15 cellular contexts compared by ENCODE assay signal in the genomic region with DNA sequence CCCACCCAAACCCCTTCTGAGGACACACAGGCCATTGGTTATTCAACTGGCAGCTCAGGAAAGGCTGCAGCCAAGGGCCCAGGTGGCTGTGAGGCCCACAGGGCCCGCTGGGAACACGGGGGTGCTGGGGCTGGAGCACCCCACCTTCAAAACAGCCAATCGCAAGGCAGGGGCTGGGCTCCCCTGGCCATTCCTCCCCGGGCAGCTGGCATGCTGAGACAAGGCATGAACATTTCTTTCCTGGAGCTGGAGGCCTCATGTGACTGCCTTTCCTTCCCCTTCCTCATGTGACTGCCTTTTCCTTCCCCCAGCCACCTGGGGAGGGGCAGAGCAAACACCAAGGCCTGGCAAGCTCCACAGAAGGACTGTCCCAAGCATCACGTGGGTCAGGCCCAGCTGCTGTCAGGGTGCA.
DNase-seq lines count a peak whose midpoint lies in the region; ATAC-seq, FAIRE-seq and TF ChIP-seq lines count a peak whose summit lies in the region.
"Had no signal": no experiment of that assay in that cellular context is flagged by ENCODE, and none has a peak within 500 bp of the region (broad histone marks: within the 10 kb centered on the region; RNA-seq: fewer than 3 reads in every experiment).

No MANE protein-coding gene starts in this region.

- H3K4me1 ChIP-seq in H1 (replicated peaks in 1 of 4; ENCODE audit: control insufficient read depth in 3 of 4, insufficient read depth in 4 of 4, low read length in 3 of 4) (peaks cover 2 to 36% (median 25%) of the 10 kb centered on the region in 4 experiments), mucosa of rectum (ENCODE audit: control insufficient read depth in 2 of 2, insufficient read depth in 2 of 2, low read length in 2 of 2) (peaks cover 22 to 36% of the 10 kb centered on the region in 2 donors), ascending aorta (no peaks in the 10 kb centered on the region)

- intact Hi-C loops in ascending aorta (cut with DNase I), result no loop called here

- CTCF ChIA-PET in H1 (lab: Charles Lee; ENCODE audit: partially characterized antibody), result interaction anchor here (0.8 to 2.9 kb wide), 7 partner anchors 9 to 241 kb away, joined by 3 to 13 read pairs (median 3); no protein-coding TSS in a partner anchor
- CTCF ChIA-PET in T-cell (lab: Charles Lee), result no interaction called here

- H3K36me3 Mint-ChIP-seq in T-cell, result no peaks in the 10 kb centered on the region
- H3K36me3 Mint-ChIP-seq: CD8-positive, alpha-beta T cell; memory B cell had no signal

- no peaks in the 10 kb centered on the region for H3K4me1 Mint-ChIP-seq in T-cell
- H3K4me1 Mint-ChIP-seq: activated T-helper 17 cell treated with anti-CD3 and anti-CD28 coated beads, Interleukin-2, amount 50 U/mL, for 72 hours; central memory CD8-positive, alpha-beta T cell had no signal

- POLR2A ChIA-PET in H1 (lab: Charles Lee; ENCODE audit: partially characterized antibody), result no interaction called here
- POLR2A ChIA-PET in T-cell (lab: Charles Lee), result no interaction called here

- peak overlapping the region; percentile 94; the same call in 1 of the 2 replicates for H2BK15ac ChIP-seq in H1 (ENCODE audit: low read length)

- no peak for TF ChIP-seq RAD21 in H1 (IDR thresholded peaks at IDR 0.05 in 1 of 2, conservative IDR thresholded peaks at IDR 0.05 in 1 of 2; ENCODE audit: low read depth in 2 of 2, low read length in 2 of 2)

- H3K79me2 ChIP-seq in H1 (ENCODE audit: control insufficient read depth in 1 of 2, insufficient read depth in 2 of 2, low read length in 2 of 2), result no peaks in the 10 kb centered on the region

- peak overlapping the region; percentile 98; the same call in 1 of the 2 replicates for H2BK12ac ChIP-seq in H1 (ENCODE audit: low read depth, low read length)

- peak overlapping the region; percentile 100 for H4K91ac ChIP-seq in H1 (replicated peaks; ENCODE audit: insufficient read length, low read length)

- no peak for ATAC-seq in GM21360 (IDR thresholded peaks at IDR 0.05; ENCODE audit: unreplicated experiment)
- ATAC-seq in T-cell (replicated peaks in 1 of 4), result no peak
- ATAC-seq: activated T-helper 17 cell treated with anti-CD3 and anti-CD28 coated beads, Interleukin-2, amount 50 U/mL, for 72 hours; CD8-positive, alpha-beta T cell; GM12878; PC-3 had no signal

- no peak overlapping the region for H4K8ac ChIP-seq in H1 (ENCODE audit: extremely low read depth, insufficient read depth, low read length)

- no peaks in the 10 kb centered on the region for H4K20me1 ChIP-seq in H1 (replicated peaks in 1 of 2; ENCODE audit: control insufficient read depth in 1 of 2, insufficient read depth in 2 of 2, low read length in 2 of 2)

- H3K9ac ChIP-seq in H1 (replicated peaks in 1 of 4; ENCODE audit: extremely low read depth in 1 of 4, low read depth in 3 of 4, low read length in 3 of 4) (no peak overlapping the region), mucosa of rectum (ENCODE audit: low read depth in 1 of 2, low read length in 2 of 2) (peak overlapping the region in 1 of 2 donors; percentile 43)

- no peak overlapping the region for H3K4ac ChIP-seq in H1 (replicated peaks; ENCODE audit: insufficient read length, low read depth, low read length)

- no peak overlapping the region for H3K23ac ChIP-seq in H1 (ENCODE audit: insufficient read length)

- H3K9me3 ChIP-seq in H1 (ENCODE audit: insufficient read depth in 2 of 2, low read depth in 1 of 2, low read length in 1 of 2), result no peaks in the 10 kb centered on the region
- no peaks in the 10 kb centered on the region for H3K9me3 ChIP-seq in mucosa of rectum (ENCODE audit: control insufficient read depth in 2 of 2, low read length in 2 of 2)
- H3K9me3 ChIP-seq in ascending aorta, result no peaks in the 10 kb centered on the region
- H3K9me3 ChIP-seq in WERI-Rb-1 (ENCODE audit: severe bottlenecking), result no peaks in the 10 kb centered on the region

- TF ChIP-seq CTCF in H1 (IDR thresholded peaks at IDR 0.05; ENCODE audit: control extremely low read depth in 1 of 3, insufficient read depth in 1 of 3, low read depth in 1 of 3, low read length in 3 of 3) (no peak), ascending aorta (IDR thresholded peaks at IDR 0.05) (no peak), WERI-Rb-1 (IDR thresholded peaks at IDR 0.05; ENCODE audit: low read depth, low read length) (no peak)

- DNase-seq in DMS53 (lab: John Stamatoyannopoulos, UW) (peak; percentile 63), NCI-H2029 treated with DMSO at 0.1 percent for 48 hours (lab: John Stamatoyannopoulos, UW) (peak; percentile 18), H1 (ENCODE audit: low read depth in 1 of 2, low spot score in 2 of 2) (no peak), ascending aorta (ENCODE audit: low spot score in 2 of 2) (no peak), WERI-Rb-1 (no peak), T-cell (no peak)
- DNase-seq: CD8-positive, alpha-beta T cell; PC-3 had no signal

- peaks cover 3% of the 10 kb centered on the region; the same call in 1 of the 2 replicates for H3K79me1 ChIP-seq in H1 (ENCODE audit: low read depth, low read length)

- TF ChIP-seq POLR2A in H1 (IDR thresholded peaks at IDR 0.05; ENCODE audit: control extremely low read depth in 1 of 2, low read depth in 2 of 2, low read length in 2 of 2), result no peak

- H3K27me3 ChIP-seq in H1 (replicated peaks in 1 of 4; ENCODE audit: control insufficient read depth in 3 of 4, extremely low read depth in 1 of 4, insufficient read depth in 3 of 4, low read length in 3 of 4) (no peaks in the 10 kb centered on the region), mucosa of rectum (ENCODE audit: control insufficient read depth in 2 of 2, insufficient read depth in 2 of 2, low read length in 2 of 2) (no peaks in the 10 kb centered on the region), ascending aorta (no peaks in the 10 kb centered on the region), WERI-Rb-1 (ENCODE audit: insufficient read depth, low read depth, severe bottlenecking) (no peaks in the 10 kb centered on the region)

- H2BK5ac ChIP-seq in H1 (ENCODE audit: low read depth, low read length), result peak overlapping the region; percentile 97; the same call in 1 of the 2 replicates

- TF ChIP-seq EP300 in H1 (IDR thresholded peaks at IDR 0.05; ENCODE audit: borderline replicate concordance in 1 of 2, low read depth in 2 of 2, low read length in 2 of 2), result no peak

- H3K36me3 ChIP-seq in H1 (ENCODE audit: control insufficient read depth in 2 of 4, insufficient read depth in 4 of 4, low read length in 3 of 4) (no peaks in the 10 kb centered on the region), mucosa of rectum (ENCODE audit: control insufficient read depth in 2 of 2, insufficient read depth in 2 of 2, low read length in 2 of 2) (no peaks in the 10 kb centered on the region), ascending aorta (no peaks in the 10 kb centered on the region), WERI-Rb-1 (no peaks in the 10 kb centered on the region)

- no peak overlapping the region for H3K4me3 Mint-ChIP-seq in T-cell
- H3K4me3 Mint-ChIP-seq: activated T-helper 17 cell treated with anti-CD3 and anti-CD28 coated beads, Interleukin-2, amount 50 U/mL, for 72 hours; CD8-positive, alpha-beta T cell; central memory CD8-positive, alpha-beta T cell; memory B cell had no signal

- H3K14ac ChIP-seq in H1 (ENCODE audit: insufficient read length), result no peak overlapping the region

- H3K27ac ChIP-seq in H1 (ENCODE audit: low read depth, low read length) (no peak overlapping the region), mucosa of rectum (ENCODE audit: low read depth in 2 of 2, low read length in 2 of 2) (peak overlapping the region; percentile 48 to 52), ascending aorta (no peak overlapping the region), WERI-Rb-1 (no peak overlapping the region)

- no peak overlapping the region for H2BK120ac ChIP-seq in H1 (replicated peaks; ENCODE audit: low read depth, low read length)

- peak overlapping the region; percentile 41; the same call in 1 of the 2 replicates for H2AK5ac ChIP-seq in H1 (ENCODE audit: low read depth, low read length)

- H2BK20ac ChIP-seq in H1 (ENCODE audit: low read length), result peak overlapping the region; percentile 96; the same call in 1 of the 2 replicates

- no peak overlapping the region for H2AFZ ChIP-seq in H1 (ENCODE audit: low read length)

- H3K9me3 Mint-ChIP-seq in T-cell, result no peaks in the 10 kb centered on the region
- H3K9me3 Mint-ChIP-seq: activated T-helper 17 cell treated with anti-CD3 and anti-CD28 coated beads, Interleukin-2, amount 50 U/mL, for 72 hours; CD8-positive, alpha-beta T cell; central memory CD8-positive, alpha-beta T cell; memory B cell had no signal

- no peak overlapping the region for H3K4me2 ChIP-seq in H1 (ENCODE audit: insufficient read depth in 1 of 2, low read depth in 2 of 2, low read length in 2 of 2)
- H3K4me2 ChIP-seq: smooth muscle cell had no signal

- H3K4me3 ChIP-seq in H1 (ENCODE audit: extremely low read depth in 1 of 4, insufficient read depth in 2 of 4, low read depth in 3 of 4, low read length in 4 of 4), result no peak overlapping the region
- no peak overlapping the region for H3K4me3 ChIP-seq in mucosa of rectum (ENCODE audit: low read length in 2 of 2)
- H3K4me3 ChIP-seq in ascending aorta, result no peak overlapping the region
- H3K4me3 ChIP-seq in WERI-Rb-1 (ENCODE audit: low read depth, low read length), result no peak overlapping the region
- H3K4me3 ChIP-seq: GM12878, smooth muscle cell had no signal

- peak overlapping the region; percentile 39; the same call in 1 of the 2 replicates for H3K18ac ChIP-seq in H1 (ENCODE audit: extremely low read depth, low read length)

- 95% methylated on average over 5 of the region's 5 CpGs; no CpG with 5 or more reads in 1 of the 2 experiments for WGBS in H1 (ENCODE audit: extremely low coverage in 1 of 2, insufficient coverage in 1 of 2, insufficient read length in 1 of 2, insufficient replicate concordance in 2 of 2, low coverage in 1 of 2, low lambda C conversion rate in 2 of 2, missing lambda C conversion rate in 1 of 2), 2 experiments

- H3K27me3 Mint-ChIP-seq in T-cell, result peaks cover 0 to 6% of the 10 kb centered on the region in 2 donors

- peak overlapping the region; percentile 18 for H4K5ac ChIP-seq in H1 (ENCODE audit: insufficient read length, low read depth, low read length)

- H3K23me2 ChIP-seq in H1 (ENCODE audit: low read depth, low read length), result peaks cover 3% of the 10 kb centered on the region; the same call in 1 of the 2 replicates

- H3K56ac ChIP-seq in H1 (replicated peaks; ENCODE audit: insufficient read length, low read depth, low read length), result no peak overlapping the region

- H3K27ac Mint-ChIP-seq in T-cell, result no peak overlapping the region
- H3K27ac Mint-ChIP-seq: activated T-helper 17 cell treated with anti-CD3 and anti-CD28 coated beads, Interleukin-2, amount 50 U/mL, for 72 hours; CD8-positive, alpha-beta T cell; memory B cell had no signal

- FAIRE-seq in H1 (lab: Jason Lieb, UNC), result no peak
- FAIRE-seq: GM12878 had no signal

TF ChIP-seq in H1, 55 proteins besides CTCF, POLR2A, EP300 and RAD21:
- TF ChIP-seq NRF1 (IDR thresholded peaks at IDR 0.05; ENCODE audit: low read depth, low read length) (no peak), SIRT6 (IDR thresholded peaks at IDR 0.05; ENCODE audit: low read length) (no peak)

Comparison
In these comparisons a context has a peak if more than half of its experiments do, and no peak if none do; other contexts are left out.
1. DNase-seq: peak in DMS53 (single experiment) and NCI-H2029 treated with DMSO at 0.1 percent for 48 hours (single experiment); none in H1 (0 of 2), ascending aorta (0 of 2), WERI-Rb-1 (single experiment) and T-cell (0 of 34).
2. H3K27ac ChIP-seq: peak in mucosa of rectum (2 of 2); none in H1 (single experiment), ascending aorta (0 of 2) and WERI-Rb-1 (single experiment).